ENCODE assay signal across 2 cellular contexts in genomic region chr15:73866481-73866880, GRCh38.
TF ChIP-seq lines count a peak whose summit lies in the region.

No MANE protein-coding gene starts in this region.

TF ChIP-seq in GM23338, 12 proteins besides CTCF, POLR2A, EP300 and RAD21:
- TF ChIP-seq JUNB (IDR thresholded peaks at IDR 0.05; ENCODE audit: unreplicated experiment) (no peak), STAT1 (IDR thresholded peaks at IDR 0.05; ENCODE audit: unreplicated experiment) (no peak), ETS1 (IDR thresholded peaks at IDR 0.05) (no peak), NANOG (IDR thresholded peaks at IDR 0.05; ENCODE audit: borderline replicate concordance) (no peak), POLR2AphosphoS5 (IDR thresholded peaks at IDR 0.05; ENCODE audit: low read depth) (no peak), EZH2 (IDR thresholded peaks at IDR 0.05; ENCODE audit: low read depth, unreplicated experiment) (no peak), EZH2phosphoT487 (IDR thresholded peaks at IDR 0.05; ENCODE audit: unreplicated experiment) (no peak)

TF ChIP-seq in H1, 55 proteins besides CTCF, POLR2A, EP300 and RAD21:
- no peak for TF ChIP-seq HDAC6 (IDR thresholded peaks at IDR 0.05; ENCODE audit: low read depth, low read length)
- no peak for TF ChIP-seq NRF1 (IDR thresholded peaks at IDR 0.05; ENCODE audit: low read depth, low read length)
- TF ChIP-seq PHF8 (conservative IDR thresholded peaks at IDR 0.05; ENCODE audit: low read depth, low read length) = no peak
- TF ChIP-seq SAP30 (IDR thresholded peaks at IDR 0.05; ENCODE audit: insufficient read depth, insufficient replicate concordance, low read length) = no peak
- no peak for TF ChIP-seq TCF12 (IDR thresholded peaks at IDR 0.05; ENCODE audit: low read depth, low read length)
- TF ChIP-seq USF2 (IDR thresholded peaks at IDR 0.05; ENCODE audit: low read length) = no peak
TF ChIP-seq in H1: peak in this region for 0.
